In genomic region chr17:76281573-76282371, GRCh38 we compare ENCODE assay signal across 29 cellular contexts. TPM values are rescaled to one million over a fixed set of nuclear protein-coding genes. Genes with fewer than 3 reads are reported as not detected.
DNase-seq lines count a peak whose midpoint lies in the region; ATAC-seq, FAIRE-seq and TF ChIP-seq lines count a peak whose summit lies in the region.
"Had no signal": no experiment of that assay in that cellular context is flagged by ENCODE, and none has a peak within 500 bp of the region (broad histone marks: within the 10 kb centered on the region; RNA-seq: fewer than 3 reads in every experiment).

No MANE protein-coding gene starts in this region.

- no peaks in the 10 kb centered on the region for H3K36me3 ChIP-seq in HepG2 (replicated peaks in 1 of 2; ENCODE audit: control insufficient read depth in 1 of 2, insufficient read depth in 2 of 2, low read length in 2 of 2)
- H3K36me3 ChIP-seq in MM.1S (replicated peaks; ENCODE audit: insufficient read depth, low read length) = no peaks in the 10 kb centered on the region
- H3K36me3 ChIP-seq: colonic mucosa, transverse colon had no signal

- H3K4me3 Mint-ChIP-seq in natural killer cell treated with Interleukin-12 subunit alpha and Interleukin-12 subunit beta and Interleukin-15 and Interleukin-18, amount 100 ng/mL, for 72 hours = no peak overlapping the region
- H3K4me3 Mint-ChIP-seq: activated naive CD4-positive, alpha-beta T cell treated with anti-CD3 and anti-CD28 coated beads, Interleukin-2, amount 50 U/mL, for 24 hours; activated T-helper 17 cell treated with anti-CD3 and anti-CD28 coated beads, Interleukin-2, amount 50 U/mL, for 72 hours; CD8-positive, alpha-beta T cell; GM23338; HFFc6; immature natural killer cell; memory B cell; neural crest cell had no signal

- peaks cover 6 to 23% of the 10 kb centered on the region in 2 donors for H3K4me1 Mint-ChIP-seq in natural killer cell treated with Interleukin-12 subunit alpha and Interleukin-12 subunit beta and Interleukin-15 and Interleukin-18, amount 100 ng/mL, for 72 hours (ENCODE audit: low read depth in 2 of 2)
- H3K4me1 Mint-ChIP-seq: activated T-helper 17 cell treated with anti-CD3 and anti-CD28 coated beads, Interleukin-2, amount 50 U/mL, for 72 hours; GM23338; immature natural killer cell had no signal

- H2AFZ ChIP-seq in HepG2 (ENCODE audit: low read length) (no peak overlapping the region), MM.1S (ENCODE audit: low read length) (no peak overlapping the region)
- H2AFZ ChIP-seq: GM23338 had no signal

- DNase-seq in NCI-H1092 treated with DMSO at 0.1 percent for 48 hours (lab: John Stamatoyannopoulos, UW) = peak; percentile 44
- peak; percentile 78 for DNase-seq in cerebellar cortex (ENCODE audit: low spot score)
- DNase-seq in HepG2 (ENCODE audit: low spot score) = no peak
- no peak for DNase-seq in MM.1S
- DNase-seq in natural killer cell treated with Interleukin-12 subunit alpha and Interleukin-12 subunit beta and Interleukin-15 and Interleukin-18, amount 100 ng/mL, for 72 hours (ENCODE audit: low spot score) = no peak
- no peak for DNase-seq in UCSD-AML1 (lab: John Stamatoyannopoulos, UW; ENCODE audit: unreplicated experiment)
- DNase-seq in NCI-H774 (lab: John Stamatoyannopoulos, UW) = no peak
- DNase-seq: activated CD4-positive, alpha-beta T cell treated with anti-CD3 and anti-CD28 coated beads, Interleukin-2, amount 50 U/mL, for 4 hours; activated CD4-positive, CD25-positive, alpha-beta regulatory T cell; CD8-positive, alpha-beta T cell; colonic mucosa; effector CD8-positive, alpha-beta T cell; EL; HFFc6; immature natural killer cell; left colon; NCI-H2081 treated with DMSO at 0.1 percent for 48 hours; NCI-H82; stimulated activated CD4-positive, alpha-beta T cell treated with anti-CD3 and anti-CD28 coated beads, Interleukin-4, amount 100 ng/mL, for 24 hours; T-helper 1 cell; transverse colon had no signal

- H3K27ac Mint-ChIP-seq in natural killer cell treated with Interleukin-12 subunit alpha and Interleukin-12 subunit beta and Interleukin-15 and Interleukin-18, amount 100 ng/mL, for 72 hours = peak overlapping the region in 1 of 2 donors; percentile 73
- H3K27ac Mint-ChIP-seq: activated naive CD4-positive, alpha-beta T cell treated with anti-CD3 and anti-CD28 coated beads, Interleukin-2, amount 50 U/mL, for 24 hours; CD8-positive, alpha-beta T cell; GM23338; HFFc6; memory B cell had no signal

- H3K27ac ChIP-seq in 22Rv1 (0 out of 2 replicates have a peak overlapping the region, but pooled peaks have one; percentile 5), HepG2 (ENCODE audit: extremely low read length, insufficient read depth, low read length) (no peak overlapping the region), MM.1S (ENCODE audit: low read length) (no peak overlapping the region)
- H3K27ac ChIP-seq: colonic mucosa, RWPE1, transverse colon had no signal

- no peak for TF ChIP-seq POLR2A in HepG2 (IDR thresholded peaks at IDR 0.05; ENCODE audit: insufficient read depth in 1 of 2, low read depth in 2 of 2, low read length in 2 of 2)

- H3K4me2 ChIP-seq in HepG2 (ENCODE audit: low read depth, low read length) = no peak overlapping the region
- H3K4me2 ChIP-seq in MM.1S (ENCODE audit: low read depth, low read length) = no peak overlapping the region
- H3K4me2 ChIP-seq: GM23338 had no signal

- H3K9me3 Mint-ChIP-seq in natural killer cell treated with Interleukin-12 subunit alpha and Interleukin-12 subunit beta and Interleukin-15 and Interleukin-18, amount 100 ng/mL, for 72 hours = no peaks in the 10 kb centered on the region
- H3K9me3 Mint-ChIP-seq: activated naive CD4-positive, alpha-beta T cell treated with anti-CD3 and anti-CD28 coated beads, Interleukin-2, amount 50 U/mL, for 24 hours; activated T-helper 17 cell treated with anti-CD3 and anti-CD28 coated beads, Interleukin-2, amount 50 U/mL, for 72 hours; CD8-positive, alpha-beta T cell; GM23338; HFFc6; immature natural killer cell; memory B cell; neural crest cell had no signal

- H3K4me3 ChIP-seq in HepG2 (replicated peaks in 1 of 3; ENCODE audit: insufficient read depth in 1 of 3, low read depth in 2 of 3, low read length in 3 of 3) (no peak overlapping the region), MM.1S (ENCODE audit: low read length) (no peak overlapping the region)
- H3K4me3 ChIP-seq: colonic mucosa, GM23338, transverse colon had no signal

- H3K36me3 Mint-ChIP-seq in natural killer cell treated with Interleukin-12 subunit alpha and Interleukin-12 subunit beta and Interleukin-15 and Interleukin-18, amount 100 ng/mL, for 72 hours = no peaks in the 10 kb centered on the region
- H3K36me3 Mint-ChIP-seq: activated naive CD4-positive, alpha-beta T cell treated with anti-CD3 and anti-CD28 coated beads, Interleukin-2, amount 50 U/mL, for 24 hours; CD8-positive, alpha-beta T cell; immature natural killer cell; memory B cell had no signal

- H3K9me2 ChIP-seq in MM.1S (replicated peaks; ENCODE audit: insufficient read depth, low read length) = no peaks in the 10 kb centered on the region

- TF ChIP-seq RAD21 in HepG2 (CRISPR knock-in tag; IDR thresholded peaks at IDR 0.05) = no peak

- no peaks in the 10 kb centered on the region for H3K9me3 ChIP-seq in HepG2 (ENCODE audit: low read length)
- H3K9me3 ChIP-seq in MM.1S (replicated peaks; ENCODE audit: insufficient read depth, low read length) = no peaks in the 10 kb centered on the region
- H3K9me3 ChIP-seq: colonic mucosa, transverse colon had no signal

- no peaks in the 10 kb centered on the region for H4K20me1 ChIP-seq in HepG2 (ENCODE audit: insufficient read depth, low read length)
- no peaks in the 10 kb centered on the region for H4K20me1 ChIP-seq in MM.1S (ENCODE audit: insufficient read depth, low read length)

- TF ChIP-seq CTCF in 22Rv1 (IDR thresholded peaks at IDR 0.05) = no peak
- TF ChIP-seq CTCF in HepG2 (CRISPR knock-in tag; IDR thresholded peaks at IDR 0.05) = peak; percentile 16; the same call in 1 of the 2 replicates
- no peak for TF ChIP-seq CTCF in MM.1S (IDR thresholded peaks at IDR 0.05; ENCODE audit: low read length)

- intact Hi-C loops in HepG2 (cut with micrococcal nuclease; ENCODE audit: unreplicated experiment) = no loop called here

- ATAC-seq in HepG2 = peak; percentile 17; the same call in 2 of the 3 replicates
- ATAC-seq in natural killer cell treated with Interleukin-12 subunit alpha and Interleukin-12 subunit beta and Interleukin-15 and Interleukin-18, amount 100 ng/mL, for 72 hours = no peak
- ATAC-seq: activated T-helper 17 cell treated with anti-CD3 and anti-CD28 coated beads, Interleukin-2, amount 50 U/mL, for 72 hours; CD8-positive, alpha-beta T cell; GM23338; left colon had no signal

- in situ Hi-C loops in HepG2 (cut with HindIII; ENCODE audit: extremely low pct_ligation_motif_present, low pct_unique_long_range_greater_than_20kb) = loop anchor here (10.0 kb wide), 1 partner anchor 97 kb away; no protein-coding TSS in a partner anchor

- no peak overlapping the region for H3K9ac ChIP-seq in HepG2 (ENCODE audit: insufficient read depth, low read depth, low read length)
- H3K9ac ChIP-seq in MM.1S (ENCODE audit: low read length) = no peak overlapping the region

- TF ChIP-seq EP300 in HepG2 (IDR thresholded peaks at IDR 0.05; ENCODE audit: low read depth in 2 of 2, low read length in 2 of 2) = no peak
- TF ChIP-seq EP300 in HepG2 (CRISPR knock-in tag; IDR thresholded peaks at IDR 0.05; ENCODE audit: borderline replicate concordance) = no peak

- WGBS in HepG2 (ENCODE audit: low lambda C conversion rate) = 49% methylated on average over 13 of the region's 23 CpGs

- no peak for FAIRE-seq in HepG2 (lab: Jason Lieb, UNC)
- FAIRE-seq: GM18507 had no signal

- H3K4me1 ChIP-seq in HepG2 (ENCODE audit: insufficient read depth, low read length) = peaks cover 25% of the 10 kb centered on the region
- H3K4me1 ChIP-seq in MM.1S (ENCODE audit: low read length) = no peaks in the 10 kb centered on the region
- H3K4me1 ChIP-seq: colonic mucosa had no signal

- H3K79me2 ChIP-seq in HepG2 (ENCODE audit: insufficient read depth, low read length) (no peaks in the 10 kb centered on the region), MM.1S (ENCODE audit: low read length) (no peaks in the 10 kb centered on the region)

- no peaks in the 10 kb centered on the region for H3K27me3 Mint-ChIP-seq in natural killer cell treated with Interleukin-12 subunit alpha and Interleukin-12 subunit beta and Interleukin-15 and Interleukin-18, amount 100 ng/mL, for 72 hours
- H3K27me3 Mint-ChIP-seq: activated naive CD4-positive, alpha-beta T cell treated with anti-CD3 and anti-CD28 coated beads, Interleukin-2, amount 50 U/mL, for 24 hours; activated T-helper 17 cell treated with anti-CD3 and anti-CD28 coated beads, Interleukin-2, amount 50 U/mL, for 72 hours; memory B cell had no signal

- BruUV-seq in HepG2 (replicated peaks; lab: Mats Ljungman, UMichigan) = no TSS peak

- POLR2A ChIA-PET in HepG2 (lab: Yijun Ruan, JAX) = no interaction called here

- H3K27me3 ChIP-seq in HepG2 (ENCODE audit: control insufficient read depth in 1 of 2, insufficient read depth in 2 of 2, low read length in 2 of 2) = no peaks in the 10 kb centered on the region
- no peaks in the 10 kb centered on the region for H3K27me3 ChIP-seq in MM.1S (replicated peaks; ENCODE audit: insufficient read depth, low read length)
- H3K27me3 ChIP-seq: colonic mucosa, transverse colon had no signal

- H3F3A ChIP-seq in MM.1S (ENCODE audit: insufficient read depth, low read length) = no peaks in the 10 kb centered on the region

- CTCF ChIA-PET in HepG2 (lab: Yijun Ruan, JAX; ENCODE audit: low intra/inter-chr PET ratio, low total read pairs) = no interaction called here

RNA-seq across cellular contexts. Expression of gene UBALD2, which starts 16.6 kb away (rescaled TPM):
- total RNA-seq in HepG2 (2016; rRNA removed; fragmentation: Illumina TruSeq; extraction: Trizol) = 3.3 and 5.3 TPM in 2 replicates
- 6.8 and 10.0 TPM in 2 replicates for total RNA-seq in HepG2 (2016; cell fraction: cytosol; rRNA removed; fragmentation: Illumina TruSeq; extraction: Trizol; ENCODE audit: low read depth)
- 4.4 and 4.5 TPM in 2 replicates for total RNA-seq in HepG2 (2016; cell fraction: insoluble cytoplasmic fraction; rRNA removed; fragmentation: Illumina TruSeq; extraction: Trizol)
- 9.1 and 9.4 TPM in 2 replicates for total RNA-seq in HepG2 (2016; cell fraction: membrane; rRNA removed; fragmentation: Illumina TruSeq; extraction: Trizol)
- 2.6 and 3.2 TPM in 2 replicates for total RNA-seq in HepG2 (2016; cell fraction: nucleus; rRNA removed; fragmentation: Illumina TruSeq; extraction: Trizol)
- polyA plus RNA-seq in HepG2 (2011; rRNA removed) = 50.5 and 89.7 TPM in 2 replicates
- 14.6 and 28.0 TPM in 2 replicates for polyA plus RNA-seq in HepG2 (2011; cell fraction: cytosol; rRNA removed)
- 19.7 and 23.1 TPM in 2 replicates for polyA plus RNA-seq in HepG2 (2011; cell fraction: nucleus; rRNA removed)
- 16.6 and 21.8 TPM in 2 replicates for polyA plus RNA-seq in HepG2 (2012)
- 26.5 and 33.4 TPM in 2 replicates for polyA plus RNA-seq in HepG2 (2016; cell fraction: cytosol; fragmentation: Illumina TruSeq; extraction: Trizol; ENCODE audit: low read depth)
- polyA plus RNA-seq in HepG2 (2016; cell fraction: insoluble cytoplasmic fraction; fragmentation: Illumina TruSeq; extraction: Trizol; ENCODE audit: low read depth) = 15.4 and 17.2 TPM in 2 replicates
- 28.1 and 30.3 TPM in 2 replicates for polyA plus RNA-seq in HepG2 (2016; cell fraction: membrane; fragmentation: Illumina TruSeq; extraction: Trizol; ENCODE audit: low read depth)
- polyA plus RNA-seq in HepG2 (2016; cell fraction: nucleus; fragmentation: Illumina TruSeq; extraction: Trizol; ENCODE audit: insufficient read depth, low read depth) = 8.4 and 13.3 TPM in 2 replicates
- polyA minus RNA-seq in HepG2 (2011; rRNA and poly(A)+ RNA removed; ENCODE audit: low replicate concordance) = 24.6 and 37.9 TPM in 2 replicates
- polyA minus RNA-seq in HepG2 (2011; cell fraction: cytosol; rRNA and poly(A)+ RNA removed) = 14.7 and 29.2 TPM in 2 replicates
- 4.2 and 7.1 TPM in 2 replicates for polyA minus RNA-seq in HepG2 (2011; cell fraction: nucleus; rRNA and poly(A)+ RNA removed)
- total RNA-seq in natural killer cell treated with Interleukin-12 subunit alpha and Interleukin-12 subunit beta and Interleukin-15 and Interleukin-18, amount 100 ng/mL, for 72 hours = 100 to 1,000 TPM; 216 to 262 TPM

RNA-seq across cellular contexts. Expression of gene QRICH2, which starts 26.3 kb away (rescaled TPM):
- total RNA-seq in HepG2 (2016; rRNA removed; fragmentation: Illumina TruSeq; extraction: Trizol) = 2.7 and 3.7 TPM in 2 replicates
- 3.1 and 3.3 TPM in 2 replicates for total RNA-seq in HepG2 (2016; cell fraction: cytosol; rRNA removed; fragmentation: Illumina TruSeq; extraction: Trizol; ENCODE audit: low read depth)
- 2.3 and 3.7 TPM in 2 replicates for total RNA-seq in HepG2 (2016; cell fraction: insoluble cytoplasmic fraction; rRNA removed; fragmentation: Illumina TruSeq; extraction: Trizol)
- 4.0 and 4.5 TPM in 2 replicates for total RNA-seq in HepG2 (2016; cell fraction: membrane; rRNA removed; fragmentation: Illumina TruSeq; extraction: Trizol)
- total RNA-seq in HepG2 (2016; cell fraction: nucleus; rRNA removed; fragmentation: Illumina TruSeq; extraction: Trizol) = 4.4 and 6.1 TPM in 2 replicates
- 5.7 and 11.5 TPM in 2 replicates for polyA plus RNA-seq in HepG2 (2011; rRNA removed)
- 3.4 and 3.8 TPM in 2 replicates for polyA plus RNA-seq in HepG2 (2011; cell fraction: cytosol; rRNA removed)
- polyA plus RNA-seq in HepG2 (2011; cell fraction: nucleus; rRNA removed) = 58.0 and 60.6 TPM in 2 replicates
- 1.5 and 7.5 TPM in 2 replicates for polyA plus RNA-seq in HepG2 (2012)
- 0.94 and 1.1 TPM in 2 replicates for polyA plus RNA-seq in HepG2 (2016; cell fraction: cytosol; fragmentation: Illumina TruSeq; extraction: Trizol; ENCODE audit: low read depth)
- polyA plus RNA-seq in HepG2 (2016; cell fraction: insoluble cytoplasmic fraction; fragmentation: Illumina TruSeq; extraction: Trizol; ENCODE audit: low read depth) = 1.2 TPM in 2 replicates
- polyA plus RNA-seq in HepG2 (2016; cell fraction: membrane; fragmentation: Illumina TruSeq; extraction: Trizol; ENCODE audit: low read depth) = 1.0 and 1.5 TPM in 2 replicates
- polyA plus RNA-seq in HepG2 (2016; cell fraction: nucleus; fragmentation: Illumina TruSeq; extraction: Trizol; ENCODE audit: insufficient read depth, low read depth) = 10.2 and 12.1 TPM in 2 replicates
- 6.3 and 21.9 TPM in 2 replicates for polyA minus RNA-seq in HepG2 (2011; rRNA and poly(A)+ RNA removed; ENCODE audit: low replicate concordance)
- 2.5 and 3.3 TPM in 2 replicates for polyA minus RNA-seq in HepG2 (2011; cell fraction: cytosol; rRNA and poly(A)+ RNA removed)
- polyA minus RNA-seq in HepG2 (2011; cell fraction: nucleus; rRNA and poly(A)+ RNA removed) = 12.0 and 17.0 TPM in 2 replicates
- total RNA-seq in natural killer cell treated with Interleukin-12 subunit alpha and Interleukin-12 subunit beta and Interleukin-15 and Interleukin-18, amount 100 ng/mL, for 72 hours = 1 to 10 TPM; 4.1 to 5.9 TPM

RNA-seq across cellular contexts. Expression of gene RNF157, which starts 41.5 kb away (rescaled TPM):
- total RNA-seq in HepG2 (2016; rRNA removed; fragmentation: Illumina TruSeq; extraction: Trizol) = 1.4 and 1.5 TPM in 2 replicates
- 1.0 and 1.9 TPM in 2 replicates for total RNA-seq in HepG2 (2016; cell fraction: cytosol; rRNA removed; fragmentation: Illumina TruSeq; extraction: Trizol; ENCODE audit: low read depth)
- total RNA-seq in HepG2 (2016; cell fraction: insoluble cytoplasmic fraction; rRNA removed; fragmentation: Illumina TruSeq; extraction: Trizol) = 1.5 and 2.1 TPM in 2 replicates
- 3.1 and 3.6 TPM in 2 replicates for total RNA-seq in HepG2 (2016; cell fraction: membrane; rRNA removed; fragmentation: Illumina TruSeq; extraction: Trizol)
- 1.0 and 2.8 TPM in 2 replicates for total RNA-seq in HepG2 (2016; cell fraction: nucleus; rRNA removed; fragmentation: Illumina TruSeq; extraction: Trizol)
- polyA plus RNA-seq in HepG2 (2011; rRNA removed) = 0.44 and 0.82 TPM in 2 replicates
- 0.52 and 0.71 TPM in 2 replicates for polyA plus RNA-seq in HepG2 (2011; cell fraction: cytosol; rRNA removed)
- 0.42 TPM in 2 replicates for polyA plus RNA-seq in HepG2 (2011; cell fraction: nucleus; rRNA removed)
- 0.86 and 1.1 TPM in 2 replicates for polyA plus RNA-seq in HepG2 (2012)
- 1.7 and 2.0 TPM in 2 replicates for polyA plus RNA-seq in HepG2 (2016; cell fraction: cytosol; fragmentation: Illumina TruSeq; extraction: Trizol; ENCODE audit: low read depth)
- polyA plus RNA-seq in HepG2 (2016; cell fraction: insoluble cytoplasmic fraction; fragmentation: Illumina TruSeq; extraction: Trizol; ENCODE audit: low read depth) = 1.9 and 2.1 TPM in 2 replicates
- 3.0 and 5.1 TPM in 2 replicates for polyA plus RNA-seq in HepG2 (2016; cell fraction: membrane; fragmentation: Illumina TruSeq; extraction: Trizol; ENCODE audit: low read depth)
- polyA plus RNA-seq in HepG2 (2016; cell fraction: nucleus; fragmentation: Illumina TruSeq; extraction: Trizol; ENCODE audit: insufficient read depth, low read depth) = 1.8 and 3.8 TPM in 2 replicates
- polyA minus RNA-seq in HepG2 (2011; rRNA and poly(A)+ RNA removed; ENCODE audit: low replicate concordance) = 0.66 and 3.2 TPM in 2 replicates
- 0.79 and 1.5 TPM in 2 replicates for polyA minus RNA-seq in HepG2 (2011; cell fraction: cytosol; rRNA and poly(A)+ RNA removed)
- 0.77 and 0.99 TPM in 2 replicates for polyA minus RNA-seq in HepG2 (2011; cell fraction: nucleus; rRNA and poly(A)+ RNA removed)
- total RNA-seq in natural killer cell treated with Interleukin-12 subunit alpha and Interleukin-12 subunit beta and Interleukin-15 and Interleukin-18, amount 100 ng/mL, for 72 hours = 100 to 1,000 TPM in 1 of 2 donors, 10 to 100 TPM in 1; 46.6 to 124 TPM

Comparison
In these comparisons a context has a peak if more than half of its experiments do, and no peak if none do; other contexts are left out.
1. DNase-seq: peak in NCI-H1092 treated with DMSO at 0.1 percent for 48 hours (single experiment) and cerebellar cortex (single experiment); none in HepG2 (single experiment), MM.1S (single experiment), natural killer cell treated with Interleukin-12 subunit alpha and Interleukin-12 subunit beta and Interleukin-15 and Interleukin-18, amount 100 ng/mL, for 72 hours (single experiment), UCSD-AML1 (single experiment) and NCI-H774 (single experiment).
2. RNA of gene UBALD2, which starts 16.6 kb away (total RNA-seq): 216 to 262 TPM in natural killer cell treated with Interleukin-12 subunit alpha and Interleukin-12 subunit beta and Interleukin-15 and Interleukin-18, amount 100 ng/mL, for 72 hours; 2.6 to 10.0 TPM in HepG2; every median in the first group is over 10 times any median in the second.
3. RNA of gene RNF157, which starts 41.5 kb away (total RNA-seq): 46.6 to 124 TPM in natural killer cell treated with Interleukin-12 subunit alpha and Interleukin-12 subunit beta and Interleukin-15 and Interleukin-18, amount 100 ng/mL, for 72 hours; 1.0 to 3.6 TPM in HepG2; every median in the first group is over 10 times any median in the second.